ENCODE assay signal across 8 cellular contexts in the genomic region with DNA sequence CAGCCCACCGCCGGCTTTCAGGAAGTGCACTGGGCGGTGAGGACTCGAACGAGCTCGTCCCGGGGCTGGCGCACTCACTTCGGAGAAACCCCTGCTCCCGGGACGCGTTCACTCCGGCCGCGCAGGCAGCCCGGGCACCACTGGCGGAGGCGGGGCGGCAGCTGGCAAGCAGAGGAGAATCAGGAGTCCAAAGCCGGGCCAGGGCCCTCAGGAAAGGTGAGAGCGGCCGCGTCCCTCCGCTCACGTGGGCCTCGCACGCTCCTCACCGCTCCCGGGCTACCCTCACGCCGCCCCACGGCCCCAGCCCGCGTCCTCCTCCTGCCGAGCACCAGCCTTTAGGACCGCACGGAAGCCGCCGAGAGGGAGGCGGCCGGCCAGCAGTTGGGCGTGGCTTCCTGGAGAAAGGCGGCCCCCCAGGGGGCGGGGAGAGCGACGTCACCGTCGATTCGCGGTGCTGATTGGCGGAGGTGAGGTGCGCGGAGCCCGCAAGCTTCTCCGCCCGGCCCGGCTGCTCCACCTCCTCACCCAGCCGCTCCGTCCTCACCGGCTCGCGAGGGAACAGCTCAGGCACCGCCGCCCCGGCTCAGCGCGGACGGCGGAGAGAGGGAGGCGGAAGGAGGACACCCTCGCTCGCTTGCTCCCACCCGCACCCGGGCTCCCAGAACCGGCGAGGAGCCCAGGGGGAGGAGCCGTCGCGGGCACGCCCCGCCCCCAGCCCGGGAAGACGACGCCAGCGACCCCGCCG. TPM values are rescaled to one million over a fixed set of nuclear protein-coding genes. Genes with fewer than 3 reads are reported as not detected.
DNase-seq lines count a peak whose midpoint lies in the region; ATAC-seq and TF ChIP-seq lines count a peak whose summit lies in the region.

A gene (plus strand): TSS at position 516 of the 745 bp plus-strand sequence. CDS start 400 bp downstream, outside the sequence.

- no peaks in the 10 kb centered on the region for H3K27me3 ChIP-seq in GM06990 (replicated peaks; ENCODE audit: control insufficient read depth, insufficient read depth, low read length)

- H3K27me3 Mint-ChIP-seq in activated naive CD4-positive, alpha-beta T cell treated with anti-CD3 and anti-CD28 coated beads, Interleukin-2, amount 50 U/mL, for 24 hours = no peaks in the 10 kb centered on the region

- H3K4me3 Mint-ChIP-seq in activated naive CD4-positive, alpha-beta T cell treated with anti-CD3 and anti-CD28 coated beads, Interleukin-2, amount 50 U/mL, for 24 hours = peak within 1 kb of the TSS; percentile 95

- H3K27ac Mint-ChIP-seq in activated naive CD4-positive, alpha-beta T cell treated with anti-CD3 and anti-CD28 coated beads, Interleukin-2, amount 50 U/mL, for 24 hours = peak within 1 kb of the TSS; percentile 97

- peak within 1 kb of the TSS; percentile 86 for H3K4me3 ChIP-seq in GM06990 (replicated peaks; ENCODE audit: low read depth, low read length)

- TF ChIP-seq CTCF in GM06990 (IDR thresholded peaks at IDR 0.05; ENCODE audit: insufficient read depth, low read length, poor library complexity, severe bottlenecking) = no peak

- H3K27ac ChIP-seq in temporal lobe (ENCODE audit: low read depth, low read length) = peak within 1 kb of the TSS; percentile 97

- no peaks in the 10 kb centered on the region for H3K36me3 Mint-ChIP-seq in activated naive CD4-positive, alpha-beta T cell treated with anti-CD3 and anti-CD28 coated beads, Interleukin-2, amount 50 U/mL, for 24 hours

- peaks cover 35% of the 10 kb centered on the region for H3K4me1 Mint-ChIP-seq in activated naive CD4-positive, alpha-beta T cell treated with anti-CD3 and anti-CD28 coated beads, Interleukin-2, amount 50 U/mL, for 24 hours

- H3K9me3 Mint-ChIP-seq in activated naive CD4-positive, alpha-beta T cell treated with anti-CD3 and anti-CD28 coated beads, Interleukin-2, amount 50 U/mL, for 24 hours = no peaks in the 10 kb centered on the region

- ATAC-seq in HG02588 (IDR thresholded peaks at IDR 0.05; ENCODE audit: unreplicated experiment) (peak; percentile 67), SK-N-SH treated with all-trans-retinoic acid at 6 μM for 48 hours (peak; percentile 84)

- DNase-seq in GM06990 (ENCODE audit: extremely low read depth, insufficient read length) = peak; percentile 99
- DNase-seq in NCI-H1092 (lab: John Stamatoyannopoulos, UW) = peak; percentile 96
- peak; percentile 99 for DNase-seq in globus pallidus (ENCODE audit: low spot score)
- peak; percentile 98 for DNase-seq in occipital lobe (lab: John Stamatoyannopoulos, UW)

- H3K36me3 ChIP-seq in GM06990 (ENCODE audit: control insufficient read depth, insufficient read depth, low read length) = no peaks in the 10 kb centered on the region

TF ChIP-seq in SK-N-SH treated with all-trans-retinoic acid at 6 μM for 48 hours, 23 proteins besides CTCF, POLR2A, EP300 and RAD21:
- peak; percentile 65; the same call in 1 of the 2 replicates for TF ChIP-seq ZFP3 (CRISPR knock-in tag; IDR thresholded peaks at IDR 0.05)
- TF ChIP-seq, protein P1, sequence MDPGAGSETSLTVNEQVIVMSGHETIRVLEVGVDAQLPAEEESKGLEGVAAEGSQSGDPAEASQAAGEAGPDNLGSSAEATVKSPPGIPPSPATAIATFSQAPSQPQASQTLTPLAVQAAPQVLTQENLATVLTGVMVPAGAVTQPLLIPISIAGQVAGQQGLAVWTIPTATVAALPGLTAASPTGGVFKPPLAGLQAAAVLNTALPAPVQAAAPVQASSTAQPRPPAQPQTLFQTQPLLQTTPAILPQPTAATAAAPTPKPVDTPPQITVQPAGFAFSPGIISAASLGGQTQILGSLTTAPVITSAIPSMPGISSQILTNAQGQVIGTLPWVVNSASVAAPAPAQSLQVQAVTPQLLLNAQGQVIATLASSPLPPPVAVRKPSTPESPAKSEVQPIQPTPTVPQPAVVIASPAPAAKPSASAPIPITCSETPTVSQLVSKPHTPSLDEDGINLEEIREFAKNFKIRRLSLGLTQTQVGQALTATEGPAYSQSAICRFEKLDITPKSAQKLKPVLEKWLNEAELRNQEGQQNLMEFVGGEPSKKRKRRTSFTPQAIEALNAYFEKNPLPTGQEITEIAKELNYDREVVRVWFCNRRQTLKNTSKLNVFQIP (CRISPR knock-in tag; IDR thresholded peaks at IDR 0.05; ENCODE audit: borderline replicate concordance, low read depth) = 0 out of 2 replicates have a peak, but pooled peaks have one; percentile 35
- peak; percentile 79; the same call in 1 of the 2 replicates for TF ChIP-seq ARNTL (CRISPR knock-in tag; IDR thresholded peaks at IDR 0.05; ENCODE audit: borderline replicate concordance, low read depth)
- TF ChIP-seq, protein P2, sequence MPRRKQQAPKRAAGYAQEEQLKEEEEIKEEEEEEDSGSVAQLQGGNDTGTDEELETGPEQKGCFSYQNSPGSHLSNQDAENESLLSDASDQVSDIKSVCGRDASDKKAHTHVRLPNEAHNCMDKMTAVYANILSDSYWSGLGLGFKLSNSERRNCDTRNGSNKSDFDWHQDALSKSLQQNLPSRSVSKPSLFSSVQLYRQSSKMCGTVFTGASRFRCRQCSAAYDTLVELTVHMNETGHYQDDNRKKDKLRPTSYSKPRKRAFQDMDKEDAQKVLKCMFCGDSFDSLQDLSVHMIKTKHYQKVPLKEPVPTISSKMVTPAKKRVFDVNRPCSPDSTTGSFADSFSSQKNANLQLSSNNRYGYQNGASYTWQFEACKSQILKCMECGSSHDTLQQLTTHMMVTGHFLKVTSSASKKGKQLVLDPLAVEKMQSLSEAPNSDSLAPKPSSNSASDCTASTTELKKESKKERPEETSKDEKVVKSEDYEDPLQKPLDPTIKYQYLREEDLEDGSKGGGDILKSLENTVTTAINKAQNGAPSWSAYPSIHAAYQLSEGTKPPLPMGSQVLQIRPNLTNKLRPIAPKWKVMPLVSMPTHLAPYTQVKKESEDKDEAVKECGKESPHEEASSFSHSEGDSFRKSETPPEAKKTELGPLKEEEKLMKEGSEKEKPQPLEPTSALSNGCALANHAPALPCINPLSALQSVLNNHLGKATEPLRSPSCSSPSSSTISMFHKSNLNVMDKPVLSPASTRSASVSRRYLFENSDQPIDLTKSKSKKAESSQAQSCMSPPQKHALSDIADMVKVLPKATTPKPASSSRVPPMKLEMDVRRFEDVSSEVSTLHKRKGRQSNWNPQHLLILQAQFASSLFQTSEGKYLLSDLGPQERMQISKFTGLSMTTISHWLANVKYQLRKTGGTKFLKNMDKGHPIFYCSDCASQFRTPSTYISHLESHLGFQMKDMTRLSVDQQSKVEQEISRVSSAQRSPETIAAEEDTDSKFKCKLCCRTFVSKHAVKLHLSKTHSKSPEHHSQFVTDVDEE (CRISPR knock-in tag; IDR thresholded peaks at IDR 0.05) = no peak
- no peak for TF ChIP-seq CSDC2 (CRISPR knock-in tag; IDR thresholded peaks at IDR 0.05)

RNA-seq across cellular contexts. Expression of the gene that starts here (rescaled TPM):
- 13.1 TPM for total RNA-seq in occipital lobe
- total RNA-seq in temporal lobe = 9.1 TPM

Comparison
In these comparisons a context has a peak if more than half of its experiments do, and no peak if none do; other contexts are left out.
1. Peak in every context shown above with its lines: DNase-seq, ATAC-seq, H3K4me3 ChIP-seq and H3K27ac ChIP-seq.